13 cellular contexts compared by ENCODE assay signal in the genomic region with DNA sequence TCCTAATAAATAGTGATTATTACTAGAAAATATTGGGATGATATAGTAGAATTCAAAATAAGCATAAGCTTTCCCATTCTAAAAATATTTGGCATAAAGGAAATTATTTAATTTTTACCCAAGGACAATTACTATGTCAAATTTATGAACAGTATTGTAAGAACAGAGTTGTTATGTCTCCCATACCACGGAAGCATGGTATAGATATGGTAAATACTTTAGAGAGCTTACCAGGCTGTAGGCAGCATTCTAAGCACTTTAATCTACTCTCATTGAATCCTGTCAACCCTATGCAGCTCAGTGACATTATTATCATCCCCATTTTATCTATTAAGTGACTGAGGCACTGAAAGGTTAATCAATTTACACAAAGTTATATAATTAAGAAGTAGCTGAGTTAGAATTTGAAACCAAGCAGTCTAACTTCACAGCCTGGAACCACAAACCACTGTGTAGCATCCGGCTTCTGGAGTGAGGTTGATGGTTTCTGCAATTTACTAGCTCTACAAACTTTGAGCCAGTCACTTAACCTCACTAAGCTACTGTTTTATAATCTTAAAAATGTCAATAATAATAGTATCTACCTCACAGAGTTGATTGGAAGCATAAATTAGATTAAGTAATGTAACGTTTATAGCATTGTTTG.
DNase-seq lines count a peak whose midpoint lies in the region; ATAC-seq, FAIRE-seq and TF ChIP-seq lines count a peak whose summit lies in the region.
"Had no signal": no experiment of that assay in that cellular context is flagged by ENCODE, and none has a peak within 500 bp of the region (broad histone marks: within the 10 kb centered on the region; RNA-seq: fewer than 3 reads in every experiment).

No MANE protein-coding gene starts in this region.

- H3K36me3 ChIP-seq in pancreas (no peaks in the 10 kb centered on the region), esophagus muscularis mucosa (no peaks in the 10 kb centered on the region)

- 65 to 82% methylated on average over 3 of the region's 3 CpGs for WGBS in pancreas, 2 donors
- 75% methylated on average over 3 of the region's 3 CpGs for WGBS in esophagus muscularis mucosa

- ATAC-seq in HG03457 (IDR thresholded peaks at IDR 0.05; ENCODE audit: unreplicated experiment) (peak; percentile 65), pancreas (no peak)

- no peaks in the 10 kb centered on the region for H3K9me3 ChIP-seq in pancreas
- H3K9me3 ChIP-seq in esophagus muscularis mucosa = no peaks in the 10 kb centered on the region

- H3K4me1 ChIP-seq in pancreas (no peaks in the 10 kb centered on the region), esophagus muscularis mucosa (no peaks in the 10 kb centered on the region)

- no peak overlapping the region for H3K27ac Mint-ChIP-seq in activated naive CD4-positive, alpha-beta T cell treated with anti-CD3 and anti-CD28 coated beads for 36 hours
- H3K27ac Mint-ChIP-seq: B cell, H9 had no signal

- no peak for TF ChIP-seq EP300 in esophagus muscularis mucosa (IDR thresholded peaks at IDR 0.05)

- H3K4me1 Mint-ChIP-seq in activated naive CD4-positive, alpha-beta T cell treated with anti-CD3 and anti-CD28 coated beads for 36 hours (ENCODE audit: low read depth) = peaks cover 38% of the 10 kb centered on the region

- CTCF ChIA-PET in activated naive CD4-positive, alpha-beta T cell treated with anti-CD3 and anti-CD28 coated beads for 36 hours (lab: Charles Lee) = interaction anchor here (0.7 kb wide), 1 partner anchor 183 kb away, joined by 3 read pairs; no protein-coding TSS in a partner anchor

- H3K4me3 Mint-ChIP-seq in activated naive CD4-positive, alpha-beta T cell treated with anti-CD3 and anti-CD28 coated beads for 36 hours = no peak overlapping the region
- H3K4me3 Mint-ChIP-seq: B cell, H9 had no signal

- no peak overlapping the region for H3K27ac ChIP-seq in pancreas
- H3K27ac ChIP-seq in esophagus muscularis mucosa (replicated peaks in 1 of 4) = no peak overlapping the region
- H3K27ac ChIP-seq: coronary artery had no signal

- no peaks in the 10 kb centered on the region for H3K9me3 Mint-ChIP-seq in activated naive CD4-positive, alpha-beta T cell treated with anti-CD3 and anti-CD28 coated beads for 36 hours
- H3K9me3 Mint-ChIP-seq: H9 had no signal

- H3K4me3 ChIP-seq in pancreas (no peak overlapping the region), esophagus muscularis mucosa (no peak overlapping the region)
- H3K4me3 ChIP-seq: coronary artery had no signal

- no peaks in the 10 kb centered on the region for H3K27me3 Mint-ChIP-seq in activated naive CD4-positive, alpha-beta T cell treated with anti-CD3 and anti-CD28 coated beads for 36 hours (ENCODE audit: low read depth)
- H3K27me3 Mint-ChIP-seq: B cell had no signal

- peak; percentile 24 for DNase-seq in stimulated activated CD4-positive, alpha-beta T cell treated with anti-CD3 and anti-CD28 coated beads, Interleukin-4, amount 100 ng/mL, for 24 hours
- no peak for DNase-seq in stimulated activated CD4-positive, alpha-beta T cell treated with anti-CD3 and anti-CD28 coated beads, Interleukin-2, amount 100 ng/mL, for 48 hours
- peak; percentile 54 for DNase-seq in activated naive CD4-positive, alpha-beta T cell treated with anti-CD3 and anti-CD28 coated beads for 36 hours
- DNase-seq in NCI-H774 (lab: John Stamatoyannopoulos, UW) (no peak), NCI-H1048 (lab: John Stamatoyannopoulos, UW) (no peak), pancreas (no peak), esophagus muscularis mucosa (ENCODE audit: extremely low spot score) (no peak)
- DNase-seq: H9, midbrain, SHP77 had no signal

- H3K36me3 Mint-ChIP-seq in activated naive CD4-positive, alpha-beta T cell treated with anti-CD3 and anti-CD28 coated beads for 36 hours (ENCODE audit: low read depth) = peaks cover 12% of the 10 kb centered on the region

- TF ChIP-seq POLR2A in esophagus muscularis mucosa (IDR thresholded peaks at IDR 0.05; ENCODE audit: low read depth) = no peak

- no peak for FAIRE-seq in pancreas (lab: Jason Lieb, UNC)

- H3K27me3 ChIP-seq in pancreas = no peaks in the 10 kb centered on the region
- H3K27me3 ChIP-seq in esophagus muscularis mucosa = no peaks in the 10 kb centered on the region

- TF ChIP-seq CTCF in pancreas (IDR thresholded peaks at IDR 0.05) = no peak
- TF ChIP-seq CTCF in esophagus muscularis mucosa (IDR thresholded peaks at IDR 0.05) = no peak

- intact Hi-C loops in activated naive CD4-positive, alpha-beta T cell treated with anti-CD3 and anti-CD28 coated beads for 36 hours (cut with micrococcal nuclease) = no loop called here
- intact Hi-C loops in pancreas (cut with DNase I) = no loop called here
- intact Hi-C loops in esophagus muscularis mucosa (cut with DNase I) = no loop called here

Comparison
In these comparisons a context has a peak if more than half of its experiments do, and no peak if none do; other contexts are left out.
1. DNase-seq: peak in stimulated activated CD4-positive, alpha-beta T cell treated with anti-CD3 and anti-CD28 coated beads, Interleukin-4, amount 100 ng/mL, for 24 hours (single experiment) and activated naive CD4-positive, alpha-beta T cell treated with anti-CD3 and anti-CD28 coated beads for 36 hours (single experiment); none in stimulated activated CD4-positive, alpha-beta T cell treated with anti-CD3 and anti-CD28 coated beads, Interleukin-2, amount 100 ng/mL, for 48 hours (0 of 2), NCI-H774 (single experiment), NCI-H1048 (single experiment), pancreas (0 of 6) and esophagus muscularis mucosa (single experiment).